18 cellular contexts compared by ENCODE assay signal in the genomic region with DNA sequence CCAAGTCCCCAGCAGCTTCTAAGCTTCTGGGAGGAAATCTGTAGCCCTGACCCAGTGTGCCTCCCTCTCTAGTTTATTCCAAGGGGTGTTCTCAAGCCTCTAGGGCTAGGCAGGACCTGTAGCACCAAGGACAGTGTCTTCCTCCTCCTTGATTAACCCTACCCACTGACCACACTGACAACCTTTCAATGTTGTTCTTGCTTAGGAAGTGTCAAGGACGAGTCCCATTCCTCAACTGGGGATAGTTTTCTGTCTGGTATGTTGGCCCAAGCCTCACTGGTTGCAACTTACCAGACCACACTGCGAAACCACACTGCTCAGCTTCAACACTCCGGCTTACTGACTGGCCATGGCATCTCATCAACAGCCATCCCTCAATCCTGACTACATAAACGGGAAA.
DNase-seq lines count a peak whose midpoint lies in the region; ATAC-seq, FAIRE-seq and TF ChIP-seq lines count a peak whose summit lies in the region.
"Had no signal": no experiment of that assay in that cellular context is flagged by ENCODE, and none has a peak within 500 bp of the region (broad histone marks: within the 10 kb centered on the region; RNA-seq: fewer than 3 reads in every experiment).

No MANE protein-coding gene starts in this region.

- no peak overlapping the region for H3K23ac ChIP-seq in H9 (ENCODE audit: insufficient read length, low read depth, low read length)

- H4K20me1 ChIP-seq in astrocyte (ENCODE audit: insufficient read depth, low read length) (peaks cover 58% of the 10 kb centered on the region), H9 (ENCODE audit: control insufficient read depth, insufficient read depth, insufficient read length) (no peaks in the 10 kb centered on the region)

- no peak overlapping the region for H3K27ac ChIP-seq in astrocyte (ENCODE audit: low read depth, low read length)
- H3K27ac ChIP-seq in naive thymus-derived CD4-positive, alpha-beta T cell (ENCODE audit: low read depth, low read length) = no peak overlapping the region
- H3K27ac ChIP-seq in body of pancreas = no peak overlapping the region
- no peak overlapping the region for H3K27ac ChIP-seq in H9 (ENCODE audit: insufficient read length, low read depth, low read length)
- H3K27ac ChIP-seq: neural progenitor cell had no signal

- no peak overlapping the region for H2BK5ac ChIP-seq in H9 (ENCODE audit: insufficient read length, low read length)

- intact Hi-C loops in naive thymus-derived CD4-positive, alpha-beta T cell (cut with micrococcal nuclease) = no loop called here
- intact Hi-C loops in body of pancreas (cut with DNase I) = no loop called here

- H3K4me1 Mint-ChIP-seq in astrocyte (ENCODE audit: low read depth, unreplicated experiment) = peaks cover 31% of the 10 kb centered on the region
- H3K4me1 Mint-ChIP-seq in naive thymus-derived CD4-positive, alpha-beta T cell = peaks cover 55 to 89% (median 78%) of the 10 kb centered on the region in 7 donors
- peaks cover 34 to 41% of the 10 kb centered on the region in 2 experiments for H3K4me1 Mint-ChIP-seq in H9

- no peaks in the 10 kb centered on the region for H3K23me2 ChIP-seq in H9 (ENCODE audit: insufficient read length, low read depth, low read length, poor library complexity, severe bottlenecking)

- no peaks in the 10 kb centered on the region for H3K79me1 ChIP-seq in H9 (ENCODE audit: insufficient read depth, low read depth, low read length, poor library complexity, severe bottlenecking)

- H2AFZ ChIP-seq in astrocyte (ENCODE audit: low read depth, low read length) (no peak overlapping the region), H9 (ENCODE audit: low read length) (no peak overlapping the region)
- H2AFZ ChIP-seq: neural progenitor cell had no signal

- H2BK120ac ChIP-seq in H9 (ENCODE audit: low read depth, low read length, poor library complexity, severe bottlenecking) = no peak overlapping the region

- no peaks in the 10 kb centered on the region for H3K9me3 Mint-ChIP-seq in astrocyte (ENCODE audit: unreplicated experiment)
- H3K9me3 Mint-ChIP-seq in naive thymus-derived CD4-positive, alpha-beta T cell = no peaks in the 10 kb centered on the region
- no peaks in the 10 kb centered on the region for H3K9me3 Mint-ChIP-seq in H9
- H3K9me3 Mint-ChIP-seq: neural progenitor cell; T-helper 1 cell treated with Interleukin-12 subunit alpha and Interleukin-12 subunit beta and Interleukin-4 antibody, amounts not matched to agents 30 μg/mL and 1 μg/mL, for 36 hours had no signal

- H3K27me3 ChIP-seq in astrocyte (ENCODE audit: insufficient read depth, low read length) = no peaks in the 10 kb centered on the region
- H3K27me3 ChIP-seq in naive thymus-derived CD4-positive, alpha-beta T cell (ENCODE audit: control insufficient read depth in 2 of 2, insufficient read depth in 2 of 2, low read length in 2 of 2) = no peaks in the 10 kb centered on the region
- H3K27me3 ChIP-seq in body of pancreas = no peaks in the 10 kb centered on the region
- H3K27me3 ChIP-seq in H9 (ENCODE audit: insufficient read depth, low read length) = no peaks in the 10 kb centered on the region
- H3K27me3 ChIP-seq: neural progenitor cell, Peyer's patch, tibial nerve had no signal

- H3K9ac ChIP-seq in astrocyte (ENCODE audit: low read length) (no peak overlapping the region), H9 (ENCODE audit: extremely low read depth, insufficient read length, low read length) (no peak overlapping the region)
- H3K9ac ChIP-seq: neural progenitor cell had no signal

- no peak overlapping the region for H3K4ac ChIP-seq in H9 (ENCODE audit: low read depth, low read length)

- no peak overlapping the region for H4K91ac ChIP-seq in H9 (ENCODE audit: insufficient read length, low read depth, low read length)

- no peak for TF ChIP-seq CTCF in AG10803 (conservative IDR thresholded peaks at IDR 0.05; ENCODE audit: low read length)
- no peak for TF ChIP-seq CTCF in astrocyte (IDR thresholded peaks at IDR 0.05; ENCODE audit: insufficient read depth, low read depth, low read length)
- TF ChIP-seq CTCF in body of pancreas (IDR thresholded peaks at IDR 0.05) = no peak
- no peak for TF ChIP-seq CTCF in H9 (conservative IDR thresholded peaks at IDR 0.05)

- H3K4me3 Mint-ChIP-seq in astrocyte (ENCODE audit: unreplicated experiment) (peak overlapping the region; percentile 16), H9 (no peak overlapping the region)
- peak overlapping the region in 1 of 10 donors; percentile 60 for H3K4me3 Mint-ChIP-seq in naive thymus-derived CD4-positive, alpha-beta T cell
- H3K4me3 Mint-ChIP-seq: neural progenitor cell; T-helper 1 cell treated with Interleukin-12 subunit alpha and Interleukin-12 subunit beta and Interleukin-4 antibody, amounts not matched to agents 30 μg/mL and 1 μg/mL, for 36 hours had no signal

- 73 to 76% methylated on average over 4 of the region's 4 CpGs for WGBS in body of pancreas, 2 donors
- WGBS in H9 (ENCODE audit: extremely low coverage, insufficient read length, low lambda C conversion rate) = no CpG with 5 or more reads among the region's 4 CpGs

- H3K4me2 ChIP-seq in astrocyte (ENCODE audit: low read length) (no peak overlapping the region), H9 (ENCODE audit: insufficient read depth, insufficient read length, low read length) (no peak overlapping the region)
- H3K4me2 ChIP-seq: neural progenitor cell, smooth muscle cell had no signal

- no peak overlapping the region for H3K56ac ChIP-seq in H9 (ENCODE audit: insufficient read length, low read depth, low read length)

- H3K36me3 Mint-ChIP-seq in astrocyte (ENCODE audit: low read depth, unreplicated experiment) (peaks cover 23% of the 10 kb centered on the region), H9 (ENCODE audit: insufficient read depth in 1 of 3, low read depth in 3 of 3) (peaks cover 6 to 11% (median 7%) of the 10 kb centered on the region in 3 experiments)
- H3K36me3 Mint-ChIP-seq in naive thymus-derived CD4-positive, alpha-beta T cell = peaks cover 6 to 33% (median 10%) of the 10 kb centered on the region in 5 donors

- no peak overlapping the region for H2AK5ac ChIP-seq in H9 (ENCODE audit: insufficient read length, low read length)

- CTCF ChIA-PET in naive thymus-derived CD4-positive, alpha-beta T cell (lab: Charles Lee) = no interaction called here

- H2BK15ac ChIP-seq in H9 (ENCODE audit: low read depth, low read length) = no peak overlapping the region

- no peak overlapping the region for H3T11ph ChIP-seq in H9 (ENCODE audit: low read length)

- H3K9me3 ChIP-seq in astrocyte (ENCODE audit: insufficient read depth, low read depth, low read length) (no peaks in the 10 kb centered on the region), body of pancreas (no peaks in the 10 kb centered on the region), H9 (ENCODE audit: control insufficient read depth, low read depth, low read length) (no peaks in the 10 kb centered on the region)
- no peaks in the 10 kb centered on the region for H3K9me3 ChIP-seq in naive thymus-derived CD4-positive, alpha-beta T cell (ENCODE audit: control insufficient read depth in 2 of 3, low read length in 3 of 3)
- H3K9me3 ChIP-seq: Peyer's patch, tibial nerve had no signal

- FAIRE-seq in HTR-8/SVneo (lab: Jason Lieb, UNC) (peak; percentile 36), astrocyte (lab: Jason Lieb, UNC) (no peak)
- FAIRE-seq: colon had no signal

- POLR2A ChIA-PET in naive thymus-derived CD4-positive, alpha-beta T cell (lab: Charles Lee) = interaction anchor here (18.7 kb wide), 1 partner anchor 17 kb away, joined by 177 read pairs; no protein-coding TSS in a partner anchor

- no peak overlapping the region for H4K8ac ChIP-seq in H9 (replicated peaks; ENCODE audit: insufficient read length, low read depth, low read length)

- no peak overlapping the region for H3K18ac ChIP-seq in H9 (ENCODE audit: insufficient read length, low read depth, low read length)

- no peak overlapping the region for H2BK12ac ChIP-seq in H9 (ENCODE audit: insufficient read length, low read depth, low read length)

- H2BK20ac ChIP-seq in H9 (ENCODE audit: low read depth, low read length, poor library complexity, severe bottlenecking) = no peak overlapping the region

- H3K14ac ChIP-seq in H9 (ENCODE audit: insufficient read depth, low read length) = no peak overlapping the region

- no peak overlapping the region for H3K27ac Mint-ChIP-seq in astrocyte (ENCODE audit: unreplicated experiment)
- H3K27ac Mint-ChIP-seq in naive thymus-derived CD4-positive, alpha-beta T cell = peak overlapping the region in 8 of 9 donors; percentile 41 to 88 (median 72)
- peak overlapping the region in 1 of 3 experiments; percentile 34; a peak in 1 of 7 replicates for H3K27ac Mint-ChIP-seq in H9

- no peak overlapping the region for H4K5ac ChIP-seq in H9 (ENCODE audit: insufficient read length, low read depth, low read length)

- H3K4me3 ChIP-seq in AG10803 (ENCODE audit: low read length) (no peak overlapping the region), astrocyte (ENCODE audit: insufficient read depth, low read depth, low read length) (no peak overlapping the region), body of pancreas (no peak overlapping the region)
- no peak overlapping the region for H3K4me3 ChIP-seq in naive thymus-derived CD4-positive, alpha-beta T cell (ENCODE audit: low read length)
- H3K4me3 ChIP-seq: neural progenitor cell, smooth muscle cell, tibial nerve had no signal

- peaks cover 40% of the 10 kb centered on the region for H3K79me2 ChIP-seq in astrocyte (ENCODE audit: insufficient read depth, low read length)
- no peaks in the 10 kb centered on the region for H3K79me2 ChIP-seq in H9 (ENCODE audit: insufficient read depth, low read length)

- DNase-seq in AG10803 (ENCODE audit: low read depth) (peak; percentile 35), HTR-8/SVneo (ENCODE audit: insufficient read length, low spot score) (no peak), astrocyte (ENCODE audit: low read depth) (no peak), NCI-H146 treated with DMSO at 0.1 percent for 48 hours (lab: John Stamatoyannopoulos, UW; ENCODE audit: unreplicated experiment) (no peak), body of pancreas (no peak), H9 (no peak)
- DNase-seq in naive thymus-derived CD4-positive, alpha-beta T cell = no peak
- DNase-seq: activated CD4-positive, alpha-beta T cell treated with anti-CD3 and anti-CD28 coated beads, Interleukin-2, amount 50 U/mL, for 48 hours; activated naive CD4-positive, alpha-beta T cell treated with anti-CD3 and anti-CD28 coated beads, Interleukin-2, amount 50 U/mL, for 16 hours; NCI-H1092 treated with DMSO at 0.1 percent for 48 hours; NCI-H446 treated with DMSO at 0.1 percent for 48 hours; Peyer's patch had no signal

- H3K27me3 Mint-ChIP-seq in astrocyte (ENCODE audit: low read depth, unreplicated experiment) (no peaks in the 10 kb centered on the region), H9 (ENCODE audit: low read depth) (no peaks in the 10 kb centered on the region)
- H3K27me3 Mint-ChIP-seq in naive thymus-derived CD4-positive, alpha-beta T cell = no peaks in the 10 kb centered on the region

- H3K36me3 ChIP-seq in astrocyte (ENCODE audit: insufficient read depth, low read length) (peaks cover 18% of the 10 kb centered on the region), body of pancreas (replicated peaks in 1 of 2; ENCODE audit: insufficient read depth in 1 of 2, low read depth in 2 of 2) (peaks cover 0 to 4% of the 10 kb centered on the region in 2 donors)
- peaks cover 3 to 29% (median 7%) of the 10 kb centered on the region in 3 experiments for H3K36me3 ChIP-seq in naive thymus-derived CD4-positive, alpha-beta T cell (ENCODE audit: control insufficient read depth in 2 of 3, insufficient read depth in 3 of 3, low read length in 3 of 3)
- H3K36me3 ChIP-seq: neural progenitor cell had no signal

- no peak for ATAC-seq in naive thymus-derived CD4-positive, alpha-beta T cell
- ATAC-seq in HG03571 (IDR thresholded peaks at IDR 0.05; ENCODE audit: unreplicated experiment) (no peak), body of pancreas (no peak)

- TF ChIP-seq POLR2A in body of pancreas (IDR thresholded peaks at IDR 0.05) = no peak

- H3K4me1 ChIP-seq in astrocyte (ENCODE audit: insufficient read depth, low read length) (peaks cover 16% of the 10 kb centered on the region), body of pancreas (no peaks in the 10 kb centered on the region), H9 (ENCODE audit: insufficient read depth, low read length) (peaks cover 4% of the 10 kb centered on the region; the same call in 1 of the 2 replicates)
- H3K4me1 ChIP-seq in naive thymus-derived CD4-positive, alpha-beta T cell (ENCODE audit: control insufficient read depth in 2 of 2, insufficient read depth in 2 of 2, low read length in 2 of 2) = peaks cover 5 to 43% of the 10 kb centered on the region in 2 donors
